In genomic region chr1:181551249-181551648, GRCh38 we compare ENCODE assay signal across 12 cellular contexts.
DNase-seq lines count a peak whose midpoint lies in the region; ATAC-seq, FAIRE-seq and TF ChIP-seq lines count a peak whose summit lies in the region.
"Had no signal": no experiment of that assay in that cellular context is flagged by ENCODE, and none has a peak within 500 bp of the region (broad histone marks: within the 10 kb centered on the region; RNA-seq: fewer than 3 reads in every experiment).

No MANE protein-coding gene starts in this region.

- ATAC-seq in GM21619 (IDR thresholded peaks at IDR 0.05; ENCODE audit: unreplicated experiment) = no peak
- ATAC-seq: stimulated activated memory B cell treated with anti-CD40 and anti-IgM and Interleukin-4, amounts not matched to agents 10 μg/mL and 1 μg/mL and 100 μg/mL, for 72 hours; T-helper 17 cell had no signal

- DNase-seq in ELF-1 (ENCODE audit: low read depth, low spot score) (peak; percentile 11), NCI-H2227 (lab: John Stamatoyannopoulos, UW; ENCODE audit: unreplicated experiment) (peak; percentile 85), globus pallidus (ENCODE audit: low spot score) (peak; percentile 71), occipital lobe (lab: John Stamatoyannopoulos, UW) (peak; percentile 74), cardiac septum (ENCODE audit: low spot score) (no peak), GM12892 (ENCODE audit: insufficient read length) (no peak)
- DNase-seq: activated CD4-positive, alpha-beta T cell treated with anti-CD3 and anti-CD28 coated beads, Interleukin-2, amount 50 U/mL, for 4 hours; NCI-H446 treated with DMSO at 0.1 percent for 48 hours; RPMI8226; T-helper 17 cell had no signal

- FAIRE-seq in GM12892 (lab: Jason Lieb, UNC) = no peak

- intact Hi-C loops in cardiac septum (cut with DNase I) = no loop called here

- TF ChIP-seq POLR2A in GM12892 (IDR thresholded peaks at IDR 0.05; ENCODE audit: low read depth, low read length) = no peak

Comparison
In these comparisons a context has a peak if more than half of its experiments do, and no peak if none do; other contexts are left out.
1. DNase-seq: peak in ELF-1 (single experiment), NCI-H2227 (single experiment), globus pallidus (single experiment) and occipital lobe (single experiment); none in cardiac septum (single experiment) and GM12892 (single experiment).